ENCODE assay signal across 21 cellular contexts in the genomic region with DNA sequence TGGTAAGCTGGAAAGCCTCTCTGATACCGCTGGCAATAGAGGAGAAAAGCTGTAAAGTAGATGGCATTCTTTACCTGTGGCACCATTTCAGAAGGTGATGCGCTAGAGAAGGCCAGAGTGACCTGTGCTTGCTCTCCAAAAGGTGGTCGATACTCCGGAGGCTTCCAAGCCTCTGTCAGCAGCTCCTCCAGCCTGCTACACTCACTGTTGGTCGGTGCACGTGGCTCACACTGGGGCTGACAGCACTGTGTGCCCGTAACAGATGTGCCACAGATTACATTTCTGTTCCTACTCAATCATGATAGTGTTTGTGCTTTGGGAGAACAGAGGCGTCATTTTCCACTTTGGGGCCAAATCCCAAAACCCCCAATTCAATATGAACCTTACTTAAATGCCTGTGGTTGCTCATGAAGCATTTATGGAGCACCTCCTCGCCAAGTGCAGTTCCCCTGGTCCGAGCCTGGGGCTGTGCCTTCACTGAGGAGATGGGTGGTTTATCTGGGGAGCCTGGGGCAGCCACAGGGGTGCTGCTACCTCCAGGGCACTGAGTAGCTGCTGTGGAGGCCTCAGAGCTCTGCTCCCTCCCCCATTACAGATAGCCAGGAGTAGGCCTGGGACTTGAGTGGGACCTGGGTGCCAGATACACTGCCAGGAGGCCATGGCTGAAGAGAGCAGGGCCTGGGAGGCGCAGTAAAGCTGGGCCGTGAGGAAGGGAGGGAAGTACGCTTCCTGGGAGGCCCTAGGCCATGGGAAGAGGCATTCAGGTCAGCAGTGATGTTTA. TPM values are rescaled to one million over a fixed set of nuclear protein-coding genes. Genes with fewer than 3 reads are reported as not detected.
DNase-seq lines count a peak whose midpoint lies in the region; ATAC-seq and TF ChIP-seq lines count a peak whose summit lies in the region.
"Had no signal": no experiment of that assay in that cellular context is flagged by ENCODE, and none has a peak within 500 bp of the region (broad histone marks: within the 10 kb centered on the region; RNA-seq: fewer than 3 reads in every experiment).

No MANE protein-coding gene starts in this region.

- CTCF ChIA-PET in activated CD4-positive, alpha-beta memory T cell treated with anti-CD3 and anti-CD28 coated beads for 36 hours (lab: Charles Lee), result no interaction called here
- CTCF ChIA-PET in activated CD4-positive, alpha-beta memory T cell treated with anti-CD3 and anti-CD28 coated beads, Interleukin-2, amount 10 ng/mL, durations not matched to agents 7 days and 5 days (lab: Charles Lee), result no interaction called here
- CTCF ChIA-PET in HEK293 (lab: Yijun Ruan, JAX), result no interaction called here
- CTCF ChIA-PET in naive thymus-derived CD4-positive, alpha-beta T cell (lab: Charles Lee), result no interaction called here

- peaks cover 8% of the 10 kb centered on the region for H3K4me1 Mint-ChIP-seq in activated CD4-positive, alpha-beta memory T cell treated with anti-CD3 and anti-CD28 coated beads for 36 hours (ENCODE audit: low read depth)
- H3K4me1 Mint-ChIP-seq in activated CD4-positive, alpha-beta memory T cell treated with anti-CD3 and anti-CD28 coated beads, Interleukin-2, amount 10 ng/mL, durations not matched to agents 7 days and 5 days, result peaks cover 3% of the 10 kb centered on the region
- peaks cover 5% of the 10 kb centered on the region for H3K4me1 Mint-ChIP-seq in endothelial cell (ENCODE audit: unreplicated experiment)
- no peaks in the 10 kb centered on the region for H3K4me1 Mint-ChIP-seq in naive thymus-derived CD4-positive, alpha-beta T cell

- WGBS in psoas muscle, 3 donors, result 95 to 96% (median 95%) methylated on average over 13 of the region's 13 CpGs

- H3K9me3 Mint-ChIP-seq in activated CD4-positive, alpha-beta memory T cell treated with anti-CD3 and anti-CD28 coated beads for 36 hours, result no peaks in the 10 kb centered on the region
- no peaks in the 10 kb centered on the region for H3K9me3 Mint-ChIP-seq in activated CD4-positive, alpha-beta memory T cell treated with anti-CD3 and anti-CD28 coated beads, Interleukin-2, amount 10 ng/mL, durations not matched to agents 7 days and 5 days
- no peaks in the 10 kb centered on the region for H3K9me3 Mint-ChIP-seq in endothelial cell (ENCODE audit: unreplicated experiment)
- peaks cover 0 to 5% (median 0%) of the 10 kb centered on the region in 11 donors for H3K9me3 Mint-ChIP-seq in naive thymus-derived CD4-positive, alpha-beta T cell
- H3K9me3 Mint-ChIP-seq: activated CD8-positive, alpha-beta T cell treated with anti-CD3 and anti-CD28 coated beads for 36 hours; activated T-helper 1 cell treated with anti-CD3 and anti-CD28 coated beads, Interleukin-12 subunit alpha, Interleukin-12 subunit beta, Interleukin-2, Interleukin-4 antibody, amounts not matched to agents 30 ng/mL and 10 ng/mL and 1 ng/mL, durations not matched to agents 14 hours and 24 hours and 36 hours had no signal

- H3K9me3 ChIP-seq in HEK293 (ENCODE audit: control insufficient read depth, insufficient read depth, low read depth, low read length) (no peaks in the 10 kb centered on the region), psoas muscle (no peaks in the 10 kb centered on the region)
- H3K9me3 ChIP-seq in naive thymus-derived CD4-positive, alpha-beta T cell (ENCODE audit: control insufficient read depth in 2 of 3, low read length in 3 of 3), result no peaks in the 10 kb centered on the region
- H3K9me3 ChIP-seq: esophagus squamous epithelium, upper lobe of left lung had no signal

- ATAC-seq in psoas muscle, result peak in 3 of 4 donors; percentile 4 to 8 (median 5)
- no peak for ATAC-seq in GM21528 (IDR thresholded peaks at IDR 0.05; ENCODE audit: low FRiP score, unreplicated experiment)
- ATAC-seq in naive thymus-derived CD4-positive, alpha-beta T cell, result no peak
- ATAC-seq: activated CD8-positive, alpha-beta T cell treated with anti-CD3 and anti-CD28 coated beads for 36 hours; left cardiac atrium; sciatic nerve had no signal

- H3K27ac ChIP-seq in HEK293 (ENCODE audit: extremely low read depth, low read depth, low read length) (no peak overlapping the region), psoas muscle (no peak overlapping the region)
- H3K27ac ChIP-seq in naive thymus-derived CD4-positive, alpha-beta T cell (ENCODE audit: low read depth, low read length), result no peak overlapping the region
- H3K27ac ChIP-seq: 22Rv1, upper lobe of left lung had no signal

- H3K36me3 Mint-ChIP-seq in activated CD4-positive, alpha-beta memory T cell treated with anti-CD3 and anti-CD28 coated beads for 36 hours, result peaks cover 48% of the 10 kb centered on the region
- peaks cover 58% of the 10 kb centered on the region for H3K36me3 Mint-ChIP-seq in activated CD4-positive, alpha-beta memory T cell treated with anti-CD3 and anti-CD28 coated beads, Interleukin-2, amount 10 ng/mL, durations not matched to agents 7 days and 5 days (ENCODE audit: low read depth)
- peaks cover 58% of the 10 kb centered on the region for H3K36me3 Mint-ChIP-seq in endothelial cell (ENCODE audit: low read depth, unreplicated experiment)
- H3K36me3 Mint-ChIP-seq in naive thymus-derived CD4-positive, alpha-beta T cell, result peaks cover 14 to 57% (median 19%) of the 10 kb centered on the region in 5 donors

- TF ChIP-seq CTCF in HEK293 (tag by site-specific recombination; IDR thresholded peaks at IDR 0.05) (no peak), endothelial cell (IDR thresholded peaks at IDR 0.05; ENCODE audit: unreplicated experiment) (no peak), psoas muscle (IDR thresholded peaks at IDR 0.05) (no peak)

- DNase-seq in activated CD4-positive, alpha-beta memory T cell treated with anti-CD3 and anti-CD28 coated beads for 36 hours, result no peak
- DNase-seq in activated CD4-positive, alpha-beta memory T cell treated with anti-CD3 and anti-CD28 coated beads, Interleukin-2, amount 10 ng/mL, durations not matched to agents 7 days and 5 days, result no peak
- DNase-seq in endothelial cell (ENCODE audit: low spot score), result no peak
- DNase-seq in psoas muscle, result no peak
- no peak for DNase-seq in naive thymus-derived CD4-positive, alpha-beta T cell
- no peak for DNase-seq in HCEC 1CT
- DNase-seq: activated CD8-positive, alpha-beta T cell treated with anti-CD3 and anti-CD28 coated beads for 36 hours; esophagus squamous epithelium; GOT3; left cardiac atrium; NCI-H146; NCI-H82; occipital lobe; OCI-M1; stimulated activated naive CD4-positive, alpha-beta T cell treated with Interleukin-2 at 50 U/mL for 16 hours; upper lobe of left lung had no signal

- H3K4me3 Mint-ChIP-seq in activated CD4-positive, alpha-beta memory T cell treated with anti-CD3 and anti-CD28 coated beads for 36 hours, result no peak overlapping the region
- H3K4me3 Mint-ChIP-seq in activated CD4-positive, alpha-beta memory T cell treated with anti-CD3 and anti-CD28 coated beads, Interleukin-2, amount 10 ng/mL, durations not matched to agents 7 days and 5 days, result no peak overlapping the region
- H3K4me3 Mint-ChIP-seq in endothelial cell (ENCODE audit: unreplicated experiment), result peak overlapping the region; percentile 69
- peak overlapping the region in 1 of 10 donors; percentile 0 for H3K4me3 Mint-ChIP-seq in naive thymus-derived CD4-positive, alpha-beta T cell
- H3K4me3 Mint-ChIP-seq: activated CD8-positive, alpha-beta T cell treated with anti-CD3 and anti-CD28 coated beads for 36 hours; activated T-helper 1 cell treated with anti-CD3 and anti-CD28 coated beads, Interleukin-12 subunit alpha, Interleukin-12 subunit beta, Interleukin-2, Interleukin-4 antibody, amounts not matched to agents 30 ng/mL and 10 ng/mL and 1 ng/mL, durations not matched to agents 14 hours and 24 hours and 36 hours had no signal

- H3K27ac Mint-ChIP-seq in activated CD4-positive, alpha-beta memory T cell treated with anti-CD3 and anti-CD28 coated beads for 36 hours, result peak overlapping the region; percentile 62
- H3K27ac Mint-ChIP-seq in activated CD4-positive, alpha-beta memory T cell treated with anti-CD3 and anti-CD28 coated beads, Interleukin-2, amount 10 ng/mL, durations not matched to agents 7 days and 5 days, result no peak overlapping the region
- no peak overlapping the region for H3K27ac Mint-ChIP-seq in endothelial cell (ENCODE audit: unreplicated experiment)
- peak overlapping the region in 3 of 9 donors; percentile 55 to 64 (median 62) for H3K27ac Mint-ChIP-seq in naive thymus-derived CD4-positive, alpha-beta T cell
- H3K27ac Mint-ChIP-seq: activated CD8-positive, alpha-beta T cell treated with anti-CD3 and anti-CD28 coated beads for 36 hours; activated T-helper 1 cell treated with anti-CD3 and anti-CD28 coated beads, Interleukin-12 subunit alpha, Interleukin-12 subunit beta, Interleukin-2, Interleukin-4 antibody, amounts not matched to agents 30 ng/mL and 10 ng/mL and 1 ng/mL, durations not matched to agents 14 hours and 24 hours and 36 hours had no signal

- H3K4me3 ChIP-seq in HEK293 (ENCODE audit: low read depth, low read length) (no peak overlapping the region), psoas muscle (no peak overlapping the region)
- H3K4me3 ChIP-seq in naive thymus-derived CD4-positive, alpha-beta T cell (ENCODE audit: low read length), result no peak overlapping the region
- H3K4me3 ChIP-seq: esophagus squamous epithelium, upper lobe of left lung had no signal

- POLR2A ChIA-PET in activated CD4-positive, alpha-beta memory T cell treated with anti-CD3 and anti-CD28 coated beads for 36 hours (lab: Charles Lee), result no interaction called here
- POLR2A ChIA-PET in activated CD4-positive, alpha-beta memory T cell treated with anti-CD3 and anti-CD28 coated beads, Interleukin-2, amount 10 ng/mL, durations not matched to agents 7 days and 5 days (lab: Charles Lee), result no interaction called here
- POLR2A ChIA-PET in HEK293 (lab: Yijun Ruan, JAX), result no interaction called here
- POLR2A ChIA-PET in naive thymus-derived CD4-positive, alpha-beta T cell (lab: Charles Lee), result interaction anchor here (0.6 kb wide), 1 partner anchor 388 kb away, joined by 3 read pairs; no protein-coding TSS in a partner anchor

- H3K36me3 ChIP-seq in HEK293 (ENCODE audit: control insufficient read depth in 2 of 2, insufficient read depth in 1 of 2, low read length in 2 of 2) (peaks cover 36 to 91% of the 10 kb centered on the region in 2 experiments), psoas muscle (ENCODE audit: insufficient read depth in 1 of 2, low read depth in 1 of 2) (peaks cover 13 to 97% of the 10 kb centered on the region in 2 donors)
- peaks cover 23 to 93% (median 35%) of the 10 kb centered on the region in 3 experiments for H3K36me3 ChIP-seq in naive thymus-derived CD4-positive, alpha-beta T cell (ENCODE audit: control insufficient read depth in 2 of 3, insufficient read depth in 3 of 3, low read length in 3 of 3)

- H3K4me1 ChIP-seq in HEK293 (ENCODE audit: control insufficient read depth, insufficient read depth, low read length), result no peaks in the 10 kb centered on the region
- H3K4me1 ChIP-seq in psoas muscle, result no peaks in the 10 kb centered on the region
- H3K4me1 ChIP-seq in naive thymus-derived CD4-positive, alpha-beta T cell (ENCODE audit: control insufficient read depth in 2 of 2, insufficient read depth in 2 of 2, low read length in 2 of 2), result no peaks in the 10 kb centered on the region

- intact Hi-C loops in activated CD4-positive, alpha-beta memory T cell treated with anti-CD3 and anti-CD28 coated beads for 36 hours (cut with micrococcal nuclease), result no loop called here
- intact Hi-C loops in psoas muscle (cut with DNase I), result no loop called here
- intact Hi-C loops in naive thymus-derived CD4-positive, alpha-beta T cell (cut with micrococcal nuclease), result no loop called here

- H3K27me3 Mint-ChIP-seq in activated CD4-positive, alpha-beta memory T cell treated with anti-CD3 and anti-CD28 coated beads for 36 hours, result no peaks in the 10 kb centered on the region
- no peaks in the 10 kb centered on the region for H3K27me3 Mint-ChIP-seq in activated CD4-positive, alpha-beta memory T cell treated with anti-CD3 and anti-CD28 coated beads, Interleukin-2, amount 10 ng/mL, durations not matched to agents 7 days and 5 days
- peaks cover 24% of the 10 kb centered on the region for H3K27me3 Mint-ChIP-seq in endothelial cell (ENCODE audit: unreplicated experiment)
- H3K27me3 Mint-ChIP-seq in naive thymus-derived CD4-positive, alpha-beta T cell, result no peaks in the 10 kb centered on the region
- H3K27me3 Mint-ChIP-seq: activated CD8-positive, alpha-beta T cell treated with anti-CD3 and anti-CD28 coated beads for 36 hours had no signal

- no peaks in the 10 kb centered on the region for H3K27me3 ChIP-seq in psoas muscle (ENCODE audit: insufficient read depth in 3 of 3, low read length in 2 of 3)
- no peaks in the 10 kb centered on the region for H3K27me3 ChIP-seq in naive thymus-derived CD4-positive, alpha-beta T cell (ENCODE audit: control insufficient read depth in 2 of 2, insufficient read depth in 2 of 2, low read length in 2 of 2)
- H3K27me3 ChIP-seq: esophagus squamous epithelium, upper lobe of left lung had no signal

RNA-seq across cellular contexts. Expression of gene CCNK, which starts 26.8 kb away (rescaled TPM):
- total RNA-seq in activated CD4-positive, alpha-beta memory T cell treated with anti-CD3 and anti-CD28 coated beads for 36 hours, result 10 to 100 TPM; 86.6 to 90.4 TPM
- 10 to 100 TPM; 79.2 to 83.7 TPM for total RNA-seq in activated CD4-positive, alpha-beta memory T cell treated with anti-CD3 and anti-CD28 coated beads, Interleukin-2, amount 10 ng/mL, durations not matched to agents 7 days and 5 days
- total RNA-seq in endothelial cell (ENCODE audit: unreplicated experiment) (79.8 TPM), psoas muscle (10 to 100 TPM; 31.1 to 53.2 (median 42.4) TPM)
- polyA plus RNA-seq in psoas muscle, result 10 to 100 TPM; 17.6 to 44.5 (median 27.7) TPM
- total RNA-seq in naive thymus-derived CD4-positive, alpha-beta T cell, result 100 to 1,000 TPM in 2 of 5 experiments, 10 to 100 TPM in 3; 68.4 to 139 (median 81.9) TPM
- 10 to 100 TPM; 16.5 to 19.8 TPM for polyA plus RNA-seq in naive thymus-derived CD4-positive, alpha-beta T cell

RNA-seq across cellular contexts. Expression of gene SETD3, which starts 27.4 kb away (rescaled TPM):
- 10 to 100 TPM; 54.3 to 56.8 TPM for total RNA-seq in activated CD4-positive, alpha-beta memory T cell treated with anti-CD3 and anti-CD28 coated beads for 36 hours
- 10 to 100 TPM; 63.8 to 66.3 TPM for total RNA-seq in activated CD4-positive, alpha-beta memory T cell treated with anti-CD3 and anti-CD28 coated beads, Interleukin-2, amount 10 ng/mL, durations not matched to agents 7 days and 5 days
- total RNA-seq in endothelial cell (ENCODE audit: unreplicated experiment) (67.4 TPM), psoas muscle (100 to 1,000 TPM in 3 of 4 donors, 10 to 100 TPM in 1; 88.6 to 128 (median 125) TPM)
- 100 to 1,000 TPM in 2 of 3 donors, 10 to 100 TPM in 1; 84.0 to 177 (median 113) TPM for polyA plus RNA-seq in psoas muscle
- 10 to 100 TPM; 42.7 to 59.4 (median 53.5) TPM for total RNA-seq in naive thymus-derived CD4-positive, alpha-beta T cell
- 10 to 100 TPM; 32.2 to 47.4 TPM for polyA plus RNA-seq in naive thymus-derived CD4-positive, alpha-beta T cell

Comparison
In these comparisons a context has a peak if more than half of its experiments do, and no peak if none do; other contexts are left out.
1. ATAC-seq: peak in psoas muscle (3 of 4); none in GM21528 (single experiment) and naive thymus-derived CD4-positive, alpha-beta T cell (single experiment).